Comparison of ENCODE assay signal across 2 cellular contexts in genomic region chr7:74332373-74333176, GRCh38.
TF ChIP-seq lines count a peak whose summit lies in the region.

No MANE protein-coding gene starts in this region.

TF ChIP-seq in HepG2, 621 proteins besides CTCF, POLR2A, EP300 and RAD21:
- TF ChIP-seq AGO2 (optimal IDR thresholded peaks at IDR 0.05; ENCODE audit: low read depth, low read length) = peak; percentile 26
- TF ChIP-seq BHLHE40 (IDR thresholded peaks at IDR 0.05; ENCODE audit: low read length) = no peak
- TF ChIP-seq ZNF121 (CRISPR knock-in tag; IDR thresholded peaks at IDR 0.05) = peak; percentile 57
- no peak for TF ChIP-seq ZBTB25 (CRISPR knock-in tag; IDR thresholded peaks at IDR 0.05)

TF ChIP-seq in IMR-90, 13 proteins besides CTCF, POLR2A, EP300 and RAD21:
- TF ChIP-seq BHLHE40 (IDR thresholded peaks at IDR 0.05; ENCODE audit: low read depth, low read length) (no peak), SMC3 (IDR thresholded peaks at IDR 0.05; ENCODE audit: low read depth, low read length) (no peak), CHD1 (IDR thresholded peaks at IDR 0.05; ENCODE audit: low read depth, low read length) (no peak), MAFK (IDR thresholded peaks at IDR 0.05; ENCODE audit: low read depth, low read length) (no peak)
